In genomic region chr7:54995631-54996340, GRCh38 we compare ENCODE assay signal across 9 cellular contexts. TPM values are rescaled to one million over a fixed set of nuclear protein-coding genes. Genes with fewer than 3 reads are reported as not detected.
DNase-seq lines count a peak whose midpoint lies in the region; ATAC-seq, FAIRE-seq and TF ChIP-seq lines count a peak whose summit lies in the region.
"Had no signal": no experiment of that assay in that cellular context is flagged by ENCODE, and none has a peak within 500 bp of the region (broad histone marks: within the 10 kb centered on the region; RNA-seq: fewer than 3 reads in every experiment).

No MANE protein-coding gene starts in this region.

- CTCF ChIA-PET in A549 (lab: Yijun Ruan, JAX) = interaction anchor here (0.6 to 2.0 kb wide), 5 partner anchors 13 to 137 kb away, joined by 3 to 6 read pairs (median 3); partner anchors contain the start of gene EGFR

- POLR2A ChIA-PET in A549 (lab: Yijun Ruan, JAX) = interaction anchor here (0.6 to 3.1 kb wide), 3 partner anchors 10 to 23 kb away, joined by 3 to 13 read pairs (median 3); partner anchors contain the start of gene EGFR

- H3K27ac Mint-ChIP-seq in activated T-helper 2 cell treated with anti-CD3 and anti-CD28 coated beads, Interferon-gamma antibody, Interleukin-2, Interleukin-4, amounts not matched to agents 10 μg/mL and 5 μg/mL and 100 μg/mL, durations not matched to agents 14 hours and 24 hours and 36 hours = peak overlapping the region; percentile 78
- H3K27ac Mint-ChIP-seq in stimulated activated memory B cell treated with anti-CD40 and anti-IgM and Interleukin-4, amounts not matched to agents 10 μg/mL and 1 μg/mL and 100 μg/mL, for 72 hours = no peak overlapping the region
- H3K27ac Mint-ChIP-seq: activated naive CD8-positive, alpha-beta T cell had no signal

- H3K36me3 Mint-ChIP-seq in activated T-helper 2 cell treated with anti-CD3 and anti-CD28 coated beads, Interferon-gamma antibody, Interleukin-2, Interleukin-4, amounts not matched to agents 10 μg/mL and 5 μg/mL and 100 μg/mL, durations not matched to agents 14 hours and 24 hours and 36 hours (ENCODE audit: low read depth) = no peaks in the 10 kb centered on the region
- no peaks in the 10 kb centered on the region for H3K36me3 Mint-ChIP-seq in stimulated activated memory B cell treated with anti-CD40 and anti-IgM and Interleukin-4, amounts not matched to agents 10 μg/mL and 1 μg/mL and 100 μg/mL, for 72 hours
- H3K36me3 Mint-ChIP-seq: activated naive CD8-positive, alpha-beta T cell had no signal

- FAIRE-seq in A549 (lab: Jason Lieb, UNC) = peak; percentile 95

- no peak for TF ChIP-seq CTCF in A549 (IDR thresholded peaks at IDR 0.05)

- no peak for TF ChIP-seq POLR2A in A549 (IDR thresholded peaks at IDR 0.05; ENCODE audit: low read length)

- TF ChIP-seq EP300 in A549 (IDR thresholded peaks at IDR 0.05) = peak; percentile 77 to 89; a peak in 3 of 5 replicates

- H3K27ac ChIP-seq in A549 = peak overlapping the region; percentile 81 to 86

- WGBS in A549 (ENCODE audit: missing lambda C conversion rate) = 1% methylated on average over 5 of the region's 5 CpGs

- H3K9me3 Mint-ChIP-seq in activated T-helper 2 cell treated with anti-CD3 and anti-CD28 coated beads, Interferon-gamma antibody, Interleukin-2, Interleukin-4, amounts not matched to agents 10 μg/mL and 5 μg/mL and 100 μg/mL, durations not matched to agents 14 hours and 24 hours and 36 hours = no peaks in the 10 kb centered on the region
- no peaks in the 10 kb centered on the region for H3K9me3 Mint-ChIP-seq in stimulated activated memory B cell treated with anti-CD40 and anti-IgM and Interleukin-4, amounts not matched to agents 10 μg/mL and 1 μg/mL and 100 μg/mL, for 72 hours

- H3K4me2 ChIP-seq in A549 = peak overlapping the region; percentile 69

- TF ChIP-seq RAD21 in A549 (conservative IDR thresholded peaks at IDR 0.05 in 1 of 2, IDR thresholded peaks at IDR 0.05 in 1 of 2) = peak; percentile 1 to 48; a peak in 2 of 5 replicates

- peaks cover 37% of the 10 kb centered on the region for H3K4me1 ChIP-seq in A549

- peaks cover 12% of the 10 kb centered on the region for H3K27me3 Mint-ChIP-seq in activated T-helper 2 cell treated with anti-CD3 and anti-CD28 coated beads, Interferon-gamma antibody, Interleukin-2, Interleukin-4, amounts not matched to agents 10 μg/mL and 5 μg/mL and 100 μg/mL, durations not matched to agents 14 hours and 24 hours and 36 hours (ENCODE audit: low read depth)
- peaks cover 26% of the 10 kb centered on the region for H3K27me3 Mint-ChIP-seq in stimulated activated memory B cell treated with anti-CD40 and anti-IgM and Interleukin-4, amounts not matched to agents 10 μg/mL and 1 μg/mL and 100 μg/mL, for 72 hours

- DNase-seq in A549 (ENCODE audit: low read depth in 1 of 2, low spot score in 1 of 2) = peak; percentile 74 to 85
- peak; percentile 17 for DNase-seq in activated T-helper 2 cell treated with anti-CD3 and anti-CD28 coated beads, Interferon-gamma antibody, Interleukin-2, Interleukin-4, amounts not matched to agents 10 μg/mL and 5 μg/mL and 100 μg/mL, durations not matched to agents 14 hours and 24 hours and 36 hours (ENCODE audit: low spot score)
- DNase-seq in NCI-H2029 treated with DMSO at 0.1 percent for 48 hours (lab: John Stamatoyannopoulos, UW) = no peak
- DNase-seq in GM19238 (ENCODE audit: insufficient read length, low spot score) = no peak

- H3K4me1 Mint-ChIP-seq in activated T-helper 2 cell treated with anti-CD3 and anti-CD28 coated beads, Interferon-gamma antibody, Interleukin-2, Interleukin-4, amounts not matched to agents 10 μg/mL and 5 μg/mL and 100 μg/mL, durations not matched to agents 14 hours and 24 hours and 36 hours (ENCODE audit: low read depth) = peaks cover 28% of the 10 kb centered on the region
- peaks cover 12% of the 10 kb centered on the region for H3K4me1 Mint-ChIP-seq in stimulated activated memory B cell treated with anti-CD40 and anti-IgM and Interleukin-4, amounts not matched to agents 10 μg/mL and 1 μg/mL and 100 μg/mL, for 72 hours

- intact Hi-C loops in activated T-helper 2 cell treated with anti-CD3 and anti-CD28 coated beads, Interferon-gamma antibody, Interleukin-2, Interleukin-4, amounts not matched to agents 10 μg/mL and 5 μg/mL and 100 μg/mL, durations not matched to agents 14 hours and 24 hours and 36 hours (cut with micrococcal nuclease) = loop anchor here (1.0 to 10.0 kb wide), 8 partner anchors 78 to 577 kb away; partner anchors contain the start of genes SEC61G and VOPP1

- H3K4me3 ChIP-seq in A549 = no peak overlapping the region

- peak overlapping the region; percentile 3 for H3K4me3 Mint-ChIP-seq in activated T-helper 2 cell treated with anti-CD3 and anti-CD28 coated beads, Interferon-gamma antibody, Interleukin-2, Interleukin-4, amounts not matched to agents 10 μg/mL and 5 μg/mL and 100 μg/mL, durations not matched to agents 14 hours and 24 hours and 36 hours (ENCODE audit: low read depth)
- no peak overlapping the region for H3K4me3 Mint-ChIP-seq in stimulated activated memory B cell treated with anti-CD40 and anti-IgM and Interleukin-4, amounts not matched to agents 10 μg/mL and 1 μg/mL and 100 μg/mL, for 72 hours
- H3K4me3 Mint-ChIP-seq: activated naive CD8-positive, alpha-beta T cell had no signal

- ATAC-seq in A549 (peak; percentile 92 to 95), GM18909 (IDR thresholded peaks at IDR 0.05; ENCODE audit: poor library complexity, unreplicated experiment) (peak; percentile 72), HG03196 (IDR thresholded peaks at IDR 0.05; ENCODE audit: unreplicated experiment) (peak; percentile 81), HG02571 (IDR thresholded peaks at IDR 0.05; ENCODE audit: unreplicated experiment) (no peak)
- ATAC-seq in stimulated activated memory B cell treated with anti-CD40 and anti-IgM and Interleukin-4, amounts not matched to agents 10 μg/mL and 1 μg/mL and 100 μg/mL, for 72 hours = peak; percentile 69

- no peaks in the 10 kb centered on the region for H3K9me3 ChIP-seq in A549

TF ChIP-seq in A549, 52 proteins besides CTCF, POLR2A, EP300 and RAD21 (continues in another document):
- TF ChIP-seq CHD2 (IDR thresholded peaks at IDR 0.05; ENCODE audit: low read length, partially characterized antibody) = no peak
- TF ChIP-seq ATOH8 (CRISPR knock-in tag; IDR thresholded peaks at IDR 0.05; ENCODE audit: low read depth) = no peak; the same call in 1 of the 2 replicates
- peak; percentile 84 for TF ChIP-seq FOSL2 (IDR thresholded peaks at IDR 0.05)
- peak; percentile 87 for TF ChIP-seq FOSL2 (CRISPR knock-in tag; IDR thresholded peaks at IDR 0.05)
- TF ChIP-seq MAX (IDR thresholded peaks at IDR 0.05) = peak; percentile 75
- no peak for TF ChIP-seq HES2 (IDR thresholded peaks at IDR 0.05)
- peak in 1 of 2 experiments; percentile 37; a peak in 1 of 4 replicates for TF ChIP-seq CEBPB (IDR thresholded peaks at IDR 0.05)
- TF ChIP-seq FOXS1 (CRISPR knock-in tag; IDR thresholded peaks at IDR 0.05) = peak; percentile 61; the same call in 1 of the 2 replicates
- peak; percentile 76 to 92; a peak in 4 of 5 replicates for TF ChIP-seq JUN (IDR thresholded peaks at IDR 0.05)
- TF ChIP-seq BHLHE40 (IDR thresholded peaks at IDR 0.05; ENCODE audit: low read depth, low read length) = no peak
- TF ChIP-seq PHF8 (IDR thresholded peaks at IDR 0.05; ENCODE audit: borderline replicate concordance, low read depth) = no peak
- TF ChIP-seq GATA3 (IDR thresholded peaks at IDR 0.05; ENCODE audit: borderline replicate concordance) = peak; percentile 97
- TF ChIP-seq CBX2 (IDR thresholded peaks at IDR 0.05; ENCODE audit: borderline replicate concordance, low read depth) = no peak
- no peak for TF ChIP-seq KDM5A (IDR thresholded peaks at IDR 0.05)
- TF ChIP-seq MYC (IDR thresholded peaks at IDR 0.05; ENCODE audit: borderline replicate concordance, low read length) = 0 out of 2 replicates have a peak, but pooled peaks have one; percentile 39
- no peak for TF ChIP-seq CHD4 (IDR thresholded peaks at IDR 0.05; ENCODE audit: borderline replicate concordance)
- TF ChIP-seq BCL3 (IDR thresholded peaks at IDR 0.05) = peak; percentile 57; the same call in 1 of the 3 replicates
- no peak for TF ChIP-seq EHMT2 (IDR thresholded peaks at IDR 0.05; ENCODE audit: low read depth)
- no peak; the same call in 1 of the 3 replicates for TF ChIP-seq SMC3 (IDR thresholded peaks at IDR 0.05)

RNA-seq across cellular contexts. Expression of gene EGFR, which starts 23.0 kb away (rescaled TPM):
- polyA plus RNA-seq in A549 (2011; rRNA removed) = 59.5 and 61.4 TPM in 2 replicates
- 25.3 and 28.2 TPM in 2 replicates for polyA plus RNA-seq in A549 (2012; cell fraction: cytosol; rRNA removed)
- polyA plus RNA-seq in A549 (2012; cell fraction: nucleus; rRNA removed) = 61.4 and 73.8 TPM in 2 replicates
- 62.2 to 64.1 TPM (median 63.8 TPM) in 3 replicates for polyA plus RNA-seq in A549 (2017; fragmentation: RNase III; extraction: RNeasy Plus Mini Kit Qiagen cat#74134 plus additional on column Dnase treatment)
- polyA minus RNA-seq in A549 (2011; rRNA and poly(A)+ RNA removed) = 125 and 165 TPM in 2 replicates
- not detected in 2 replicates for total RNA-seq in activated T-helper 2 cell treated with anti-CD3 and anti-CD28 coated beads, Interferon-gamma antibody, Interleukin-2, Interleukin-4, amounts not matched to agents 10 μg/mL and 5 μg/mL and 100 μg/mL, durations not matched to agents 14 hours and 24 hours and 36 hours

Comparison
In these comparisons a context has a peak if more than half of its experiments do, and no peak if none do; other contexts are left out.
1. DNase-seq: peak in A549 (2 of 2) and activated T-helper 2 cell treated with anti-CD3 and anti-CD28 coated beads, Interferon-gamma antibody, Interleukin-2, Interleukin-4, amounts not matched to agents 10 μg/mL and 5 μg/mL and 100 μg/mL, durations not matched to agents 14 hours and 24 hours and 36 hours (single experiment); none in NCI-H2029 treated with DMSO at 0.1 percent for 48 hours (single experiment) and GM19238 (single experiment).